Comparison of ENCODE assay signal across 8 cellular contexts in genomic region chr17:57662644-57663308, GRCh38.
DNase-seq lines count a peak whose midpoint lies in the region; ATAC-seq, FAIRE-seq and TF ChIP-seq lines count a peak whose summit lies in the region.

No MANE protein-coding gene starts in this region.

- intact Hi-C loops in right lobe of liver (cut with DNase I) = no loop called here

- TF ChIP-seq CTCF in AG04449 (IDR thresholded peaks at IDR 0.05; ENCODE audit: insufficient read depth, low read length, missing control alignments) = no peak
- TF ChIP-seq CTCF in right lobe of liver (IDR thresholded peaks at IDR 0.05) = no peak
- TF ChIP-seq CTCF in GM20000 (IDR thresholded peaks at IDR 0.05; ENCODE audit: extremely low read depth, missing control alignments) = no peak

- H3K4me3 ChIP-seq in AG04449 (ENCODE audit: low read depth, low read length) (peak overlapping the region; percentile 34), right lobe of liver (no peak overlapping the region)

- DNase-seq in AG04449 (ENCODE audit: low read depth, low spot score) = peak; percentile 95
- DNase-seq in GOT3 (lab: John Stamatoyannopoulos, UW) = peak; percentile 96
- DNase-seq in NCI-H2171 (lab: John Stamatoyannopoulos, UW) = peak; percentile 97
- DNase-seq in activated CD4-positive, CD25-positive, alpha-beta regulatory T cell treated with anti-CD3 and anti-CD28 coated beads, Interleukin-2, amount 50 U/mL, for 16 hours (ENCODE audit: low read depth, low spot score) = peak; percentile 30
- peak; percentile 72 to 77 (median 74) for DNase-seq in right lobe of liver
- DNase-seq in stimulated activated CD4-positive, alpha-beta T cell treated with anti-CD3 and anti-CD28 coated beads, Interleukin-4, amount 100 ng/mL, for 1 hour = peak; percentile 29
- DNase-seq in GM20000 (ENCODE audit: low spot score) = no peak

- CTCF ChIA-PET in AG04449 (lab: Yijun Ruan, JAX) = interaction anchor here (1.2 to 8.8 kb wide), 6 partner anchors 10 to 419 kb away, joined by 5 to 96 read pairs (median 8); no protein-coding TSS in a partner anchor

- H3K27ac ChIP-seq in right lobe of liver = no peak overlapping the region

- peak; percentile 85 to 92 (median 88) for ATAC-seq in right lobe of liver

- TF ChIP-seq POLR2A in right lobe of liver (IDR thresholded peaks at IDR 0.05) = no peak

- no peaks in the 10 kb centered on the region for H3K36me3 ChIP-seq in right lobe of liver

- 46% methylated on average over 10 of the region's 21 CpGs for WGBS in right lobe of liver (ENCODE audit: insufficient coverage, low coverage, low lambda C conversion rate, missing lambda C conversion rate)

- H3K9me3 ChIP-seq in right lobe of liver = no peaks in the 10 kb centered on the region

- POLR2A ChIA-PET in AG04449 (lab: Yijun Ruan, JAX) = no interaction called here

- H3K27me3 ChIP-seq in right lobe of liver = no peaks in the 10 kb centered on the region

- H3K4me1 ChIP-seq in right lobe of liver = no peaks in the 10 kb centered on the region

- FAIRE-seq in endometrium (lab: Jason Lieb, UNC) = peak; percentile 90
